In the genomic region with DNA sequence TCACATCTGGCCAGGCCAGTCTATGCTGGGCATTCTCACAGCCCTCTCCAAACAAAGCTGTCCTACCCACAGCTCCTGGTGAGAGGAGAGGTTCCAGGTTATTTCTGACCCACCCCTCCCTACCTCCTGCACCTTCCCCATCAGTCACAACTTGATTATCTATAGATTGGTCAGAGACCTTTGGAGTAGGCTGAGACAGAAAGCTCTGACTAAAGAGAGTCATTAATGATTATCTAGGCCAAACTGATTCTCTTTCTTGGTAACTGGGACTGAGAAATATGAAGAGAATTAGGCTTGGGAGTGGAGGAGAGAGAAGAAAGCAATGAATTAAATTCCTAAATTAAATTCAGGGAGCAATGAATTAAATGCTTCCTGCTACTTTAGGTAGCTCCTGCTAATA, we compare ENCODE assay signal across 2 cellular contexts.
TF ChIP-seq lines count a peak whose summit lies in the region.

No MANE protein-coding gene starts in this region.

TF ChIP-seq in H1, 55 proteins besides CTCF, POLR2A, EP300 and RAD21 (continues in another document):
- no peak for TF ChIP-seq ASH2L (IDR thresholded peaks at IDR 0.05; ENCODE audit: low read length)
- no peak for TF ChIP-seq MAFK (IDR thresholded peaks at IDR 0.05; ENCODE audit: low read depth, low read length)
- no peak for TF ChIP-seq RFX5 (IDR thresholded peaks at IDR 0.05; ENCODE audit: borderline replicate concordance, low read depth, low read length)
- TF ChIP-seq TAF1 (IDR thresholded peaks at IDR 0.05; ENCODE audit: low read depth, low read length) = no peak
- no peak for TF ChIP-seq KDM1A (IDR thresholded peaks at IDR 0.05; ENCODE audit: borderline replicate concordance, low read length)
- TF ChIP-seq PHF8 (conservative IDR thresholded peaks at IDR 0.05; ENCODE audit: low read depth, low read length) = no peak
- TF ChIP-seq, protein P1, sequence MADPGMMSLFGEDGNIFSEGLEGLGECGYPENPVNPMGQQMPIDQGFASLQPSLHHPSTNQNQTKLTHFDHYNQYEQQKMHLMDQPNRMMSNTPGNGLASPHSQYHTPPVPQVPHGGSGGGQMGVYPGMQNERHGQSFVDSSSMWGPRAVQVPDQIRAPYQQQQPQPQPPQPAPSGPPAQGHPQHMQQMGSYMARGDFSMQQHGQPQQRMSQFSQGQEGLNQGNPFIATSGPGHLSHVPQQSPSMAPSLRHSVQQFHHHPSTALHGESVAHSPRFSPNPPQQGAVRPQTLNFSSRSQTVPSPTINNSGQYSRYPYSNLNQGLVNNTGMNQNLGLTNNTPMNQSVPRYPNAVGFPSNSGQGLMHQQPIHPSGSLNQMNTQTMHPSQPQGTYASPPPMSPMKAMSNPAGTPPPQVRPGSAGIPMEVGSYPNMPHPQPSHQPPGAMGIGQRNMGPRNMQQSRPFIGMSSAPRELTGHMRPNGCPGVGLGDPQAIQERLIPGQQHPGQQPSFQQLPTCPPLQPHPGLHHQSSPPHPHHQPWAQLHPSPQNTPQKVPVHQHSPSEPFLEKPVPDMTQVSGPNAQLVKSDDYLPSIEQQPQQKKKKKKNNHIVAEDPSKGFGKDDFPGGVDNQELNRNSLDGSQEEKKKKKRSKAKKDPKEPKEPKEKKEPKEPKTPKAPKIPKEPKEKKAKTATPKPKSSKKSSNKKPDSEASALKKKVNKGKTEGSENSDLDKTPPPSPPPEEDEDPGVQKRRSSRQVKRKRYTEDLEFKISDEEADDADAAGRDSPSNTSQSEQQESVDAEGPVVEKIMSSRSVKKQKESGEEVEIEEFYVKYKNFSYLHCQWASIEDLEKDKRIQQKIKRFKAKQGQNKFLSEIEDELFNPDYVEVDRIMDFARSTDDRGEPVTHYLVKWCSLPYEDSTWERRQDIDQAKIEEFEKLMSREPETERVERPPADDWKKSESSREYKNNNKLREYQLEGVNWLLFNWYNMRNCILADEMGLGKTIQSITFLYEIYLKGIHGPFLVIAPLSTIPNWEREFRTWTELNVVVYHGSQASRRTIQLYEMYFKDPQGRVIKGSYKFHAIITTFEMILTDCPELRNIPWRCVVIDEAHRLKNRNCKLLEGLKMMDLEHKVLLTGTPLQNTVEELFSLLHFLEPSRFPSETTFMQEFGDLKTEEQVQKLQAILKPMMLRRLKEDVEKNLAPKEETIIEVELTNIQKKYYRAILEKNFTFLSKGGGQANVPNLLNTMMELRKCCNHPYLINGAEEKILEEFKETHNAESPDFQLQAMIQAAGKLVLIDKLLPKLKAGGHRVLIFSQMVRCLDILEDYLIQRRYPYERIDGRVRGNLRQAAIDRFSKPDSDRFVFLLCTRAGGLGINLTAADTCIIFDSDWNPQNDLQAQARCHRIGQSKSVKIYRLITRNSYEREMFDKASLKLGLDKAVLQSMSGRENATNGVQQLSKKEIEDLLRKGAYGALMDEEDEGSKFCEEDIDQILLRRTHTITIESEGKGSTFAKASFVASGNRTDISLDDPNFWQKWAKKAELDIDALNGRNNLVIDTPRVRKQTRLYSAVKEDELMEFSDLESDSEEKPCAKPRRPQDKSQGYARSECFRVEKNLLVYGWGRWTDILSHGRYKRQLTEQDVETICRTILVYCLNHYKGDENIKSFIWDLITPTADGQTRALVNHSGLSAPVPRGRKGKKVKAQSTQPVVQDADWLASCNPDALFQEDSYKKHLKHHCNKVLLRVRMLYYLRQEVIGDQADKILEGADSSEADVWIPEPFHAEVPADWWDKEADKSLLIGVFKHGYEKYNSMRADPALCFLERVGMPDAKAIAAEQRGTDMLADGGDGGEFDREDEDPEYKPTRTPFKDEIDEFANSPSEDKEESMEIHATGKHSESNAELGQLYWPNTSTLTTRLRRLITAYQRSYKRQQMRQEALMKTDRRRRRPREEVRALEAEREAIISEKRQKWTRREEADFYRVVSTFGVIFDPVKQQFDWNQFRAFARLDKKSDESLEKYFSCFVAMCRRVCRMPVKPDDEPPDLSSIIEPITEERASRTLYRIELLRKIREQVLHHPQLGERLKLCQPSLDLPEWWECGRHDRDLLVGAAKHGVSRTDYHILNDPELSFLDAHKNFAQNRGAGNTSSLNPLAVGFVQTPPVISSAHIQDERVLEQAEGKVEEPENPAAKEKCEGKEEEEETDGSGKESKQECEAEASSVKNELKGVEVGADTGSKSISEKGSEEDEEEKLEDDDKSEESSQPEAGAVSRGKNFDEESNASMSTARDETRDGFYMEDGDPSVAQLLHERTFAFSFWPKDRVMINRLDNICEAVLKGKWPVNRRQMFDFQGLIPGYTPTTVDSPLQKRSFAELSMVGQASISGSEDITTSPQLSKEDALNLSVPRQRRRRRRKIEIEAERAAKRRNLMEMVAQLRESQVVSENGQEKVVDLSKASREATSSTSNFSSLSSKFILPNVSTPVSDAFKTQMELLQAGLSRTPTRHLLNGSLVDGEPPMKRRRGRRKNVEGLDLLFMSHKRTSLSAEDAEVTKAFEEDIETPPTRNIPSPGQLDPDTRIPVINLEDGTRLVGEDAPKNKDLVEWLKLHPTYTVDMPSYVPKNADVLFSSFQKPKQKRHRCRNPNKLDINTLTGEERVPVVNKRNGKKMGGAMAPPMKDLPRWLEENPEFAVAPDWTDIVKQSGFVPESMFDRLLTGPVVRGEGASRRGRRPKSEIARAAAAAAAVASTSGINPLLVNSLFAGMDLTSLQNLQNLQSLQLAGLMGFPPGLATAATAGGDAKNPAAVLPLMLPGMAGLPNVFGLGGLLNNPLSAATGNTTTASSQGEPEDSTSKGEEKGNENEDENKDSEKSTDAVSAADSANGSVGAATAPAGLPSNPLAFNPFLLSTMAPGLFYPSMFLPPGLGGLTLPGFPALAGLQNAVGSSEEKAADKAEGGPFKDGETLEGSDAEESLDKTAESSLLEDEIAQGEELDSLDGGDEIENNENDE (IDR thresholded peaks at IDR 0.05; ENCODE audit: insufficient replicate concordance, low read length) = no peak
- no peak for TF ChIP-seq GTF2F1 (IDR thresholded peaks at IDR 0.05; ENCODE audit: borderline replicate concordance, low read depth, low read length)
- no peak for TF ChIP-seq BRCA1 (IDR thresholded peaks at IDR 0.05; ENCODE audit: low read depth, low read length)
- TF ChIP-seq, protein P2, sequence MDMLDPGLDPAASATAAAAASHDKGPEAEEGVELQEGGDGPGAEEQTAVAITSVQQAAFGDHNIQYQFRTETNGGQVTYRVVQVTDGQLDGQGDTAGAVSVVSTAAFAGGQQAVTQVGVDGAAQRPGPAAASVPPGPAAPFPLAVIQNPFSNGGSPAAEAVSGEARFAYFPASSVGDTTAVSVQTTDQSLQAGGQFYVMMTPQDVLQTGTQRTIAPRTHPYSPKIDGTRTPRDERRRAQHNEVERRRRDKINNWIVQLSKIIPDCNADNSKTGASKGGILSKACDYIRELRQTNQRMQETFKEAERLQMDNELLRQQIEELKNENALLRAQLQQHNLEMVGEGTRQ (IDR thresholded peaks at IDR 0.05; ENCODE audit: low read length) = no peak
- no peak for TF ChIP-seq POLR2AphosphoS5 (IDR thresholded peaks at IDR 0.05; ENCODE audit: low read depth, low read length)
- TF ChIP-seq CBX8 (IDR thresholded peaks at IDR 0.05; ENCODE audit: borderline replicate concordance, low read depth, low read length) = no peak
- TF ChIP-seq CHD2 (IDR thresholded peaks at IDR 0.05; ENCODE audit: low read length) = no peak
- TF ChIP-seq JUN (IDR thresholded peaks at IDR 0.05; ENCODE audit: low read depth, low read length) = no peak

TF ChIP-seq in HepG2, 621 proteins besides CTCF, POLR2A, EP300 and RAD21:
- no peak for TF ChIP-seq ATF1 (CRISPR knock-in tag; IDR thresholded peaks at IDR 0.05)
- TF ChIP-seq, protein P3, sequence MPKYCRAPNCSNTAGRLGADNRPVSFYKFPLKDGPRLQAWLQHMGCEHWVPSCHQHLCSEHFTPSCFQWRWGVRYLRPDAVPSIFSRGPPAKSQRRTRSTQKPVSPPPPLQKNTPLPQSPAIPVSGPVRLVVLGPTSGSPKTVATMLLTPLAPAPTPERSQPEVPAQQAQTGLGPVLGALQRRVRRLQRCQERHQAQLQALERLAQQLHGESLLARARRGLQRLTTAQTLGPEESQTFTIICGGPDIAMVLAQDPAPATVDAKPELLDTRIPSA (CRISPR knock-in tag; IDR thresholded peaks at IDR 0.05; ENCODE audit: borderline replicate concordance) = no peak
- TF ChIP-seq MTF1 (CRISPR knock-in tag; IDR thresholded peaks at IDR 0.05) = no peak
- TF ChIP-seq SPEN (CRISPR knock-in tag; IDR thresholded peaks at IDR 0.05; ENCODE audit: low read depth) = no peak
- TF ChIP-seq ATAD3A (CRISPR knock-in tag; IDR thresholded peaks at IDR 0.05) = no peak
- TF ChIP-seq, protein P4, sequence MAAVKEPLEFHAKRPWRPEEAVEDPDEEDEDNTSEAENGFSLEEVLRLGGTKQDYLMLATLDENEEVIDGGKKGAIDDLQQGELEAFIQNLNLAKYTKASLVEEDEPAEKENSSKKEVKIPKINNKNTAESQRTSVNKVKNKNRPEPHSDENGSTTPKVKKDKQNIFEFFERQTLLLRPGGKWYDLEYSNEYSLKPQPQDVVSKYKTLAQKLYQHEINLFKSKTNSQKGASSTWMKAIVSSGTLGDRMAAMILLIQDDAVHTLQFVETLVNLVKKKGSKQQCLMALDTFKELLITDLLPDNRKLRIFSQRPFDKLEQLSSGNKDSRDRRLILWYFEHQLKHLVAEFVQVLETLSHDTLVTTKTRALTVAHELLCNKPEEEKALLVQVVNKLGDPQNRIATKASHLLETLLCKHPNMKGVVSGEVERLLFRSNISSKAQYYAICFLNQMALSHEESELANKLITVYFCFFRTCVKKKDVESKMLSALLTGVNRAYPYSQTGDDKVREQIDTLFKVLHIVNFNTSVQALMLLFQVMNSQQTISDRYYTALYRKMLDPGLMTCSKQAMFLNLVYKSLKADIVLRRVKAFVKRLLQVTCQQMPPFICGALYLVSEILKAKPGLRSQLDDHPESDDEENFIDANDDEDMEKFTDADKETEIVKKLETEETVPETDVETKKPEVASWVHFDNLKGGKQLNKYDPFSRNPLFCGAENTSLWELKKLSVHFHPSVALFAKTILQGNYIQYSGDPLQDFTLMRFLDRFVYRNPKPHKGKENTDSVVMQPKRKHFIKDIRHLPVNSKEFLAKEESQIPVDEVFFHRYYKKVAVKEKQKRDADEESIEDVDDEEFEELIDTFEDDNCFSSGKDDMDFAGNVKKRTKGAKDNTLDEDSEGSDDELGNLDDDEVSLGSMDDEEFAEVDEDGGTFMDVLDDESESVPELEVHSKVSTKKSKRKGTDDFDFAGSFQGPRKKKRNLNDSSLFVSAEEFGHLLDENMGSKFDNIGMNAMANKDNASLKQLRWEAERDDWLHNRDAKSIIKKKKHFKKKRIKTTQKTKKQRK (IDR thresholded peaks at IDR 0.05; ENCODE audit: low read length) = no peak
- no peak for TF ChIP-seq SP2 (CRISPR knock-in tag; IDR thresholded peaks at IDR 0.05)
- no peak for TF ChIP-seq PRPF4 (IDR thresholded peaks at IDR 0.05; ENCODE audit: low read depth, low read length, poor library complexity, severe bottlenecking)
- TF ChIP-seq, protein P5, sequence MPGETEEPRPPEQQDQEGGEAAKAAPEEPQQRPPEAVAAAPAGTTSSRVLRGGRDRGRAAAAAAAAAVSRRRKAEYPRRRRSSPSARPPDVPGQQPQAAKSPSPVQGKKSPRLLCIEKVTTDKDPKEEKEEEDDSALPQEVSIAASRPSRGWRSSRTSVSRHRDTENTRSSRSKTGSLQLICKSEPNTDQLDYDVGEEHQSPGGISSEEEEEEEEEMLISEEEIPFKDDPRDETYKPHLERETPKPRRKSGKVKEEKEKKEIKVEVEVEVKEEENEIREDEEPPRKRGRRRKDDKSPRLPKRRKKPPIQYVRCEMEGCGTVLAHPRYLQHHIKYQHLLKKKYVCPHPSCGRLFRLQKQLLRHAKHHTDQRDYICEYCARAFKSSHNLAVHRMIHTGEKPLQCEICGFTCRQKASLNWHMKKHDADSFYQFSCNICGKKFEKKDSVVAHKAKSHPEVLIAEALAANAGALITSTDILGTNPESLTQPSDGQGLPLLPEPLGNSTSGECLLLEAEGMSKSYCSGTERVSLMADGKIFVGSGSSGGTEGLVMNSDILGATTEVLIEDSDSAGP (CRISPR knock-in tag; IDR thresholded peaks at IDR 0.05; ENCODE audit: borderline replicate concordance) = no peak
- TF ChIP-seq, protein P6, sequence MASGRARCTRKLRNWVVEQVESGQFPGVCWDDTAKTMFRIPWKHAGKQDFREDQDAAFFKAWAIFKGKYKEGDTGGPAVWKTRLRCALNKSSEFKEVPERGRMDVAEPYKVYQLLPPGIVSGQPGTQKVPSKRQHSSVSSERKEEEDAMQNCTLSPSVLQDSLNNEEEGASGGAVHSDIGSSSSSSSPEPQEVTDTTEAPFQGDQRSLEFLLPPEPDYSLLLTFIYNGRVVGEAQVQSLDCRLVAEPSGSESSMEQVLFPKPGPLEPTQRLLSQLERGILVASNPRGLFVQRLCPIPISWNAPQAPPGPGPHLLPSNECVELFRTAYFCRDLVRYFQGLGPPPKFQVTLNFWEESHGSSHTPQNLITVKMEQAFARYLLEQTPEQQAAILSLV (CRISPR knock-in tag; IDR thresholded peaks at IDR 0.05; ENCODE audit: borderline replicate concordance) = no peak
- TF ChIP-seq, protein P7, sequence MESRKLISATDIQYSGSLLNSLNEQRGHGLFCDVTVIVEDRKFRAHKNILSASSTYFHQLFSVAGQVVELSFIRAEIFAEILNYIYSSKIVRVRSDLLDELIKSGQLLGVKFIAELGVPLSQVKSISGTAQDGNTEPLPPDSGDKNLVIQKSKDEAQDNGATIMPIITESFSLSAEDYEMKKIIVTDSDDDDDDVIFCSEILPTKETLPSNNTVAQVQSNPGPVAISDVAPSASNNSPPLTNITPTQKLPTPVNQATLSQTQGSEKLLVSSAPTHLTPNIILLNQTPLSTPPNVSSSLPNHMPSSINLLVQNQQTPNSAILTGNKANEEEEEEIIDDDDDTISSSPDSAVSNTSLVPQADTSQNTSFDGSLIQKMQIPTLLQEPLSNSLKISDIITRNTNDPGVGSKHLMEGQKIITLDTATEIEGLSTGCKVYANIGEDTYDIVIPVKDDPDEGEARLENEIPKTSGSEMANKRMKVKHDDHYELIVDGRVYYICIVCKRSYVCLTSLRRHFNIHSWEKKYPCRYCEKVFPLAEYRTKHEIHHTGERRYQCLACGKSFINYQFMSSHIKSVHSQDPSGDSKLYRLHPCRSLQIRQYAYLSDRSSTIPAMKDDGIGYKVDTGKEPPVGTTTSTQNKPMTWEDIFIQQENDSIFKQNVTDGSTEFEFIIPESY (CRISPR knock-in tag; IDR thresholded peaks at IDR 0.05) = no peak
- TF ChIP-seq, protein P8, sequence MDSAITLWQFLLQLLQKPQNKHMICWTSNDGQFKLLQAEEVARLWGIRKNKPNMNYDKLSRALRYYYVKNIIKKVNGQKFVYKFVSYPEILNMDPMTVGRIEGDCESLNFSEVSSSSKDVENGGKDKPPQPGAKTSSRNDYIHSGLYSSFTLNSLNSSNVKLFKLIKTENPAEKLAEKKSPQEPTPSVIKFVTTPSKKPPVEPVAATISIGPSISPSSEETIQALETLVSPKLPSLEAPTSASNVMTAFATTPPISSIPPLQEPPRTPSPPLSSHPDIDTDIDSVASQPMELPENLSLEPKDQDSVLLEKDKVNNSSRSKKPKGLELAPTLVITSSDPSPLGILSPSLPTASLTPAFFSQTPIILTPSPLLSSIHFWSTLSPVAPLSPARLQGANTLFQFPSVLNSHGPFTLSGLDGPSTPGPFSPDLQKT (CRISPR knock-in tag; IDR thresholded peaks at IDR 0.05; ENCODE audit: borderline replicate concordance) = no peak
- TF ChIP-seq TBP (CRISPR knock-in tag; IDR thresholded peaks at IDR 0.05) = no peak
